In the genomic region with DNA sequence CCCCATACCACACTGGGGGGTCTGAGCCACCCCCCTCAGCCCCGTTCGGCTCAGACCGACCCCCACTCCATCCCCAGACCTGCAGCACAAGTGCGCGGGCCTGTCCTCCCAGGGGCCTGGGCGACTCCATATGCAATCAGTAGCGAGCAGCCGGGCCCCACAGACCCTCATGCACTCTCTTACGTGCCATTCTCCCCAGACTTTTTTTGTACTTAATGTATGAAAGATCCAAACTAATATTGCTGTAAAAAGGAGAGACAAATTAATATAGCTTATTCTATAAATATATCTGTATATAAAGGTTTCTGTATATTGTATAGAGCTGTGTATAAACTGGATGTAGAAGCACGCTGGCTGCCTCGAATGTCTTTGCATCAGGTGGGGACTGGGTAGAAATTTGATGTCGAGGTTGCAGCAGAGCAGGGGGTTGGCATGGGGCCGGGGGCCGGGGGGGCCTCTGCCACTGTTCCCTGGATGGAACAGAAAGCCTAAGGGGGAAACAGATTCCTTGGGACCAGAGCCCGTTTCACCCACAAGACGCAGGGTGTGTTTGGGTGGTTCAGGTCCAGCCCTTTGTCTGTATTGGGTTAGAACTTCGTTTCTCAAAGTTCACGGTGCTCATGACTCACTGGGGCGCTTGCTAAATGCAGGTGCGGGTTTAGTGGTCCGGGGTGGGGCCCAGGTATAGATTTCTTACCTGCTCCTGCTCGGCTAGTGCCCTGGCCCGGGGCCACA, we compare ENCODE assay signal across 5 cellular contexts. TPM values are rescaled to one million over a fixed set of nuclear protein-coding genes. Genes with fewer than 3 reads are reported as not detected.
"Had no signal": no experiment of that assay in that cellular context is flagged by ENCODE, and none has a peak within 500 bp of the region (broad histone marks: within the 10 kb centered on the region; RNA-seq: fewer than 3 reads in every experiment).

No MANE protein-coding gene starts in this region.

- H3K4me3 ChIP-seq: ascending aorta, hepatocyte, sigmoid colon, transverse colon had no signal

- DNase-seq: activated T-cell treated with anti-CD3 and anti-CD28 coated beads for 4 hours had no signal

- H3K4me1 ChIP-seq: ascending aorta had no signal

- H3K4me2 ChIP-seq: hepatocyte had no signal

- H3K27me3 ChIP-seq: ascending aorta, hepatocyte had no signal

- H3K27ac ChIP-seq: ascending aorta, sigmoid colon, transverse colon had no signal

- H3K36me3 ChIP-seq: ascending aorta, transverse colon had no signal

- H3K9me3 ChIP-seq: ascending aorta, sigmoid colon, transverse colon had no signal

- H2AFZ ChIP-seq: hepatocyte had no signal

RNA-seq across cellular contexts. Expression of a gene that starts 5.6 kb away (rescaled TPM):
- total RNA-seq: ascending aorta had no signal
